In genomic region chr10:97648557-97649404, GRCh38 we compare ENCODE assay signal across 9 cellular contexts. TPM values are rescaled to one million over a fixed set of nuclear protein-coding genes. Genes with fewer than 3 reads are reported as not detected.
A peak's percentile ranks its signal among the peaks of the same experiment; 100 is the strongest.
DNase-seq lines count a peak whose midpoint lies in the region; ATAC-seq, FAIRE-seq and TF ChIP-seq lines count a peak whose summit lies in the region.
"Had no signal": no experiment of that assay in that cellular context is flagged by ENCODE, and none has a peak within 500 bp of the region (broad histone marks: within the 10 kb centered on the region; RNA-seq: fewer than 3 reads in every experiment).

No MANE protein-coding gene starts in this region.

- H3K4me1 ChIP-seq in HepG2 (ENCODE audit: insufficient read depth, low read length) (peaks cover 16% of the 10 kb centered on the region; the same call in 1 of the 2 replicates), thoracic aorta (ENCODE audit: control insufficient read depth in 1 of 2, low read depth in 2 of 2) (peaks cover 10 to 30% of the 10 kb centered on the region in 2 donors)

- DNase-seq in stimulated activated CD4-positive, alpha-beta T cell treated with anti-CD3 and anti-CD28 coated beads, Interleukin-12 subunit alpha, Interleukin-12 subunit beta, amount 100 ng/mL, for 48 hours (ENCODE audit: low read depth in 2 of 3, low spot score in 1 of 3) = peak; percentile 16 to 25 (median 24)
- no peak for DNase-seq in stimulated activated CD4-positive, alpha-beta T cell treated with anti-CD3 and anti-CD28 coated beads, Interleukin-12 subunit alpha, Interleukin-12 subunit beta, amount 100 ng/mL, for 4 hours
- no peak for DNase-seq in chondrocyte (ENCODE audit: low spot score)
- peak; percentile 68 for DNase-seq in HepG2 (ENCODE audit: low spot score)
- no peak for DNase-seq in thoracic aorta (ENCODE audit: low spot score)
- DNase-seq in DMS153 treated with DMSO at 0.1 percent for 48 hours (lab: John Stamatoyannopoulos, UW; ENCODE audit: unreplicated experiment) = no peak

- TF ChIP-seq RAD21 in HepG2 (CRISPR knock-in tag; IDR thresholded peaks at IDR 0.05) = no peak

- ATAC-seq in HG03095 (IDR thresholded peaks at IDR 0.05; ENCODE audit: unreplicated experiment) (peak; percentile 88), SK-N-SH treated with all-trans-retinoic acid at 6 μM for 48 hours (peak; percentile 92), HepG2 (no peak; the same call in 2 of the 3 replicates), thoracic aorta (ENCODE audit: insufficient number of reproducible peaks, low FRiP score, low read depth) (peak; percentile 68)

- in situ Hi-C loops in HepG2 (cut with HindIII; ENCODE audit: extremely low pct_ligation_motif_present, low pct_unique_long_range_greater_than_20kb) = no loop called here

- peaks cover 41% of the 10 kb centered on the region for H3K4me1 Mint-ChIP-seq in chondrocyte (ENCODE audit: low read depth)

- H3K27ac Mint-ChIP-seq in chondrocyte (ENCODE audit: unreplicated experiment) = peak overlapping the region; percentile 93

- CTCF ChIA-PET in HepG2 (lab: Yijun Ruan, JAX; ENCODE audit: low intra/inter-chr PET ratio, low total read pairs) = no interaction called here

- H3K27ac ChIP-seq in HepG2 (ENCODE audit: extremely low read length, insufficient read depth, low read length) (no peak overlapping the region), thoracic aorta (peak overlapping the region in 1 of 2 donors; percentile 60)

- H3K79me2 ChIP-seq in HepG2 (ENCODE audit: insufficient read depth, low read length) = peaks cover 5% of the 10 kb centered on the region

- intact Hi-C loops in HepG2 (cut with micrococcal nuclease; ENCODE audit: unreplicated experiment) = no loop called here

- TF ChIP-seq EP300 in HepG2 (IDR thresholded peaks at IDR 0.05; ENCODE audit: low read depth in 2 of 2, low read length in 2 of 2) (no peak), HepG2 (CRISPR knock-in tag; IDR thresholded peaks at IDR 0.05; ENCODE audit: borderline replicate concordance) (no peak)

- H3K9me3 Mint-ChIP-seq in chondrocyte (ENCODE audit: low read depth) = no peaks in the 10 kb centered on the region

- TF ChIP-seq CTCF in chondrocyte (IDR thresholded peaks at IDR 0.05) (no peak), HepG2 (CRISPR knock-in tag; IDR thresholded peaks at IDR 0.05) (no peak), thoracic aorta (IDR thresholded peaks at IDR 0.05) (no peak)

- H3K9me3 ChIP-seq in HepG2 (ENCODE audit: low read length) (no peaks in the 10 kb centered on the region), thoracic aorta (no peaks in the 10 kb centered on the region)

- H3K27me3 Mint-ChIP-seq in chondrocyte (ENCODE audit: low read depth) = no peaks in the 10 kb centered on the region

- no peak overlapping the region for H3K4me2 ChIP-seq in HepG2 (ENCODE audit: low read depth, low read length)

- peaks cover 13% of the 10 kb centered on the region for H3K36me3 Mint-ChIP-seq in chondrocyte (ENCODE audit: low read depth)

- POLR2A ChIA-PET in HepG2 (lab: Yijun Ruan, JAX) = interaction anchor here (1.6 kb wide), 1 partner anchor 9 kb away, joined by 8 read pairs; the partner anchor contains the start of gene PI4K2A

- TF ChIP-seq POLR2A in HepG2 (IDR thresholded peaks at IDR 0.05; ENCODE audit: insufficient read depth in 1 of 2, low read depth in 2 of 2, low read length in 2 of 2) = no peak

- no peaks in the 10 kb centered on the region for H4K20me1 ChIP-seq in HepG2 (ENCODE audit: insufficient read depth, low read length)

- WGBS in HepG2 (ENCODE audit: low lambda C conversion rate) = 91% methylated on average over 5 of the region's 5 CpGs

- H3K36me3 ChIP-seq in HepG2 (replicated peaks in 1 of 2; ENCODE audit: control insufficient read depth in 1 of 2, insufficient read depth in 2 of 2, low read length in 2 of 2) = peaks cover 18 to 38% of the 10 kb centered on the region in 2 experiments
- peaks cover 20% of the 10 kb centered on the region for H3K36me3 ChIP-seq in thoracic aorta

- no peak overlapping the region for H3K9ac ChIP-seq in HepG2 (ENCODE audit: insufficient read depth, low read depth, low read length)

- no peak for FAIRE-seq in HepG2 (lab: Jason Lieb, UNC)

- H3K4me3 ChIP-seq in HepG2 (replicated peaks in 1 of 3; ENCODE audit: insufficient read depth in 1 of 3, low read depth in 2 of 3, low read length in 3 of 3) (no peak overlapping the region), thoracic aorta (no peak overlapping the region)

- no peak overlapping the region for H2AFZ ChIP-seq in HepG2 (ENCODE audit: low read length)

- H3K27me3 ChIP-seq in HepG2 (ENCODE audit: control insufficient read depth in 1 of 2, insufficient read depth in 2 of 2, low read length in 2 of 2) = no peaks in the 10 kb centered on the region
- no peaks in the 10 kb centered on the region for H3K27me3 ChIP-seq in thoracic aorta (replicated peaks; ENCODE audit: insufficient read depth)

- no TSS peak for BruUV-seq in HepG2 (replicated peaks; lab: Mats Ljungman, UMichigan)

- peak overlapping the region; percentile 1 for H3K4me3 Mint-ChIP-seq in chondrocyte (ENCODE audit: unreplicated experiment)

RNA-seq across cellular contexts. Expression of gene PI4K2A, which starts 8.3 kb away (rescaled TPM):
- 20.1 to 20.9 TPM (median 20.1 TPM) in 3 replicates for total RNA-seq in chondrocyte
- 14.3 and 16.6 TPM in 2 replicates for total RNA-seq in HepG2 (2016; rRNA removed; fragmentation: Illumina TruSeq; extraction: Trizol)
- total RNA-seq in HepG2 (2016; cell fraction: cytosol; rRNA removed; fragmentation: Illumina TruSeq; extraction: Trizol; ENCODE audit: low read depth) = 1.1 and 1.5 TPM in 2 replicates
- 14.4 and 15.3 TPM in 2 replicates for total RNA-seq in HepG2 (2016; cell fraction: insoluble cytoplasmic fraction; rRNA removed; fragmentation: Illumina TruSeq; extraction: Trizol)
- 5.3 and 5.4 TPM in 2 replicates for total RNA-seq in HepG2 (2016; cell fraction: membrane; rRNA removed; fragmentation: Illumina TruSeq; extraction: Trizol)
- 7.8 and 8.3 TPM in 2 replicates for total RNA-seq in HepG2 (2016; cell fraction: nucleus; rRNA removed; fragmentation: Illumina TruSeq; extraction: Trizol)
- 10.9 and 12.3 TPM in 2 replicates for polyA plus RNA-seq in HepG2 (2011; rRNA removed)
- polyA plus RNA-seq in HepG2 (2011; cell fraction: cytosol; rRNA removed) = 11.1 and 12.6 TPM in 2 replicates
- 7.2 and 8.1 TPM in 2 replicates for polyA plus RNA-seq in HepG2 (2011; cell fraction: nucleus; rRNA removed)
- polyA plus RNA-seq in HepG2 (2012) = 8.1 and 9.8 TPM in 2 replicates
- polyA plus RNA-seq in HepG2 (2016; cell fraction: cytosol; fragmentation: Illumina TruSeq; extraction: Trizol; ENCODE audit: low read depth) = 1.2 and 1.5 TPM in 2 replicates
- polyA plus RNA-seq in HepG2 (2016; cell fraction: insoluble cytoplasmic fraction; fragmentation: Illumina TruSeq; extraction: Trizol; ENCODE audit: low read depth) = 16.4 and 17.1 TPM in 2 replicates
- polyA plus RNA-seq in HepG2 (2016; cell fraction: membrane; fragmentation: Illumina TruSeq; extraction: Trizol; ENCODE audit: low read depth) = 3.5 and 4.3 TPM in 2 replicates
- 11.0 and 12.8 TPM in 2 replicates for polyA plus RNA-seq in HepG2 (2016; cell fraction: nucleus; fragmentation: Illumina TruSeq; extraction: Trizol; ENCODE audit: insufficient read depth, low read depth)
- polyA minus RNA-seq in HepG2 (2011; rRNA and poly(A)+ RNA removed; ENCODE audit: low replicate concordance) = 14.5 and 22.6 TPM in 2 replicates
- 5.7 and 6.0 TPM in 2 replicates for polyA minus RNA-seq in HepG2 (2011; cell fraction: cytosol; rRNA and poly(A)+ RNA removed)
- polyA minus RNA-seq in HepG2 (2011; cell fraction: nucleus; rRNA and poly(A)+ RNA removed) = 5.5 and 5.7 TPM in 2 replicates
- total RNA-seq in thoracic aorta = 10 to 100 TPM; 18.0 to 22.9 TPM

RNA-seq across cellular contexts. Expression of gene MORN4, which starts 15.5 kb away (rescaled TPM):
- total RNA-seq in chondrocyte = 11.3 to 13.7 TPM (median 11.8 TPM) in 3 replicates
- 3.4 and 4.2 TPM in 2 replicates for total RNA-seq in HepG2 (2016; rRNA removed; fragmentation: Illumina TruSeq; extraction: Trizol)
- total RNA-seq in HepG2 (2016; cell fraction: cytosol; rRNA removed; fragmentation: Illumina TruSeq; extraction: Trizol; ENCODE audit: low read depth) = 3.2 and 5.3 TPM in 2 replicates
- total RNA-seq in HepG2 (2016; cell fraction: insoluble cytoplasmic fraction; rRNA removed; fragmentation: Illumina TruSeq; extraction: Trizol) = 4.6 and 5.2 TPM in 2 replicates
- 6.1 and 6.3 TPM in 2 replicates for total RNA-seq in HepG2 (2016; cell fraction: membrane; rRNA removed; fragmentation: Illumina TruSeq; extraction: Trizol)
- 1.6 and 3.0 TPM in 2 replicates for total RNA-seq in HepG2 (2016; cell fraction: nucleus; rRNA removed; fragmentation: Illumina TruSeq; extraction: Trizol)
- 9.1 and 10.8 TPM in 2 replicates for polyA plus RNA-seq in HepG2 (2011; rRNA removed)
- 7.3 and 11.8 TPM in 2 replicates for polyA plus RNA-seq in HepG2 (2011; cell fraction: cytosol; rRNA removed)
- polyA plus RNA-seq in HepG2 (2011; cell fraction: nucleus; rRNA removed) = 4.4 and 5.7 TPM in 2 replicates
- 7.4 and 10.4 TPM in 2 replicates for polyA plus RNA-seq in HepG2 (2012)
- polyA plus RNA-seq in HepG2 (2016; cell fraction: cytosol; fragmentation: Illumina TruSeq; extraction: Trizol; ENCODE audit: low read depth) = 7.7 and 8.5 TPM in 2 replicates
- 9.6 and 10.3 TPM in 2 replicates for polyA plus RNA-seq in HepG2 (2016; cell fraction: insoluble cytoplasmic fraction; fragmentation: Illumina TruSeq; extraction: Trizol; ENCODE audit: low read depth)
- 9.0 and 9.4 TPM in 2 replicates for polyA plus RNA-seq in HepG2 (2016; cell fraction: membrane; fragmentation: Illumina TruSeq; extraction: Trizol; ENCODE audit: low read depth)
- 7.8 and 8.8 TPM in 2 replicates for polyA plus RNA-seq in HepG2 (2016; cell fraction: nucleus; fragmentation: Illumina TruSeq; extraction: Trizol; ENCODE audit: insufficient read depth, low read depth)
- 2.2 and 3.4 TPM in 2 replicates for polyA minus RNA-seq in HepG2 (2011; rRNA and poly(A)+ RNA removed; ENCODE audit: low replicate concordance)
- polyA minus RNA-seq in HepG2 (2011; cell fraction: cytosol; rRNA and poly(A)+ RNA removed) = 1.2 and 2.5 TPM in 2 replicates
- 2.9 and 3.7 TPM in 2 replicates for polyA minus RNA-seq in HepG2 (2011; cell fraction: nucleus; rRNA and poly(A)+ RNA removed)
- total RNA-seq in thoracic aorta = 1 to 10 TPM; 3.5 to 6.6 TPM
- total RNA-seq: mononuclear cell had no signal

RNA-seq across cellular contexts. Expression of gene AVPI1, which starts 38.3 kb away (rescaled TPM):
- total RNA-seq in chondrocyte (5.1 to 7.7 TPM (median 6.5 TPM) in 3 replicates), HepG2 (2016; rRNA removed; fragmentation: Illumina TruSeq; extraction: Trizol) (39.8 and 47.6 TPM in 2 replicates), thoracic aorta (10 to 100 TPM in 1 of 2 donors, 1 to 10 TPM in 1; 9.5 to 25.6 TPM)
- total RNA-seq in HepG2 (2016; cell fraction: cytosol; rRNA removed; fragmentation: Illumina TruSeq; extraction: Trizol; ENCODE audit: low read depth) = 17.3 and 23.9 TPM in 2 replicates
- 40.9 and 48.9 TPM in 2 replicates for total RNA-seq in HepG2 (2016; cell fraction: insoluble cytoplasmic fraction; rRNA removed; fragmentation: Illumina TruSeq; extraction: Trizol)
- total RNA-seq in HepG2 (2016; cell fraction: membrane; rRNA removed; fragmentation: Illumina TruSeq; extraction: Trizol) = 32.7 and 40.7 TPM in 2 replicates
- 19.1 and 24.2 TPM in 2 replicates for total RNA-seq in HepG2 (2016; cell fraction: nucleus; rRNA removed; fragmentation: Illumina TruSeq; extraction: Trizol)
- polyA plus RNA-seq in HepG2 (2011; rRNA removed) = 60.6 and 61.2 TPM in 2 replicates
- 46.9 and 72.0 TPM in 2 replicates for polyA plus RNA-seq in HepG2 (2011; cell fraction: cytosol; rRNA removed)
- 30.9 and 32.2 TPM in 2 replicates for polyA plus RNA-seq in HepG2 (2011; cell fraction: nucleus; rRNA removed)
- polyA plus RNA-seq in HepG2 (2012) = 17.8 and 27.6 TPM in 2 replicates
- polyA plus RNA-seq in HepG2 (2016; cell fraction: cytosol; fragmentation: Illumina TruSeq; extraction: Trizol; ENCODE audit: low read depth) = 15.1 and 21.8 TPM in 2 replicates
- 52.4 and 52.8 TPM in 2 replicates for polyA plus RNA-seq in HepG2 (2016; cell fraction: insoluble cytoplasmic fraction; fragmentation: Illumina TruSeq; extraction: Trizol; ENCODE audit: low read depth)
- polyA plus RNA-seq in HepG2 (2016; cell fraction: membrane; fragmentation: Illumina TruSeq; extraction: Trizol; ENCODE audit: low read depth) = 23.9 and 32.8 TPM in 2 replicates
- polyA plus RNA-seq in HepG2 (2016; cell fraction: nucleus; fragmentation: Illumina TruSeq; extraction: Trizol; ENCODE audit: insufficient read depth, low read depth) = 25.4 and 28.6 TPM in 2 replicates
- polyA minus RNA-seq in HepG2 (2011; rRNA and poly(A)+ RNA removed; ENCODE audit: low replicate concordance) = 68.6 and 143 TPM in 2 replicates
- 32.1 and 32.4 TPM in 2 replicates for polyA minus RNA-seq in HepG2 (2011; cell fraction: cytosol; rRNA and poly(A)+ RNA removed)
- polyA minus RNA-seq in HepG2 (2011; cell fraction: nucleus; rRNA and poly(A)+ RNA removed) = 21.8 and 28.6 TPM in 2 replicates

RNA-seq across cellular contexts. Expression of gene C10orf62, which starts 59.3 kb away (rescaled TPM):
- total RNA-seq in chondrocyte = not detected in 3 replicates
- 0.28 and 1.6 TPM in 2 replicates for total RNA-seq in HepG2 (2016; rRNA removed; fragmentation: Illumina TruSeq; extraction: Trizol)
- not detected in 2 replicates for total RNA-seq in HepG2 (2016; cell fraction: cytosol; rRNA removed; fragmentation: Illumina TruSeq; extraction: Trizol; ENCODE audit: low read depth)
- total RNA-seq in HepG2 (2016; cell fraction: insoluble cytoplasmic fraction; rRNA removed; fragmentation: Illumina TruSeq; extraction: Trizol) = 0.42 and 1.9 TPM in 2 replicates
- 0.15 TPM in 1 of 2 replicates, not detected in the other for total RNA-seq in HepG2 (2016; cell fraction: membrane; rRNA removed; fragmentation: Illumina TruSeq; extraction: Trizol)
- total RNA-seq in HepG2 (2016; cell fraction: nucleus; rRNA removed; fragmentation: Illumina TruSeq; extraction: Trizol) = 3.1 and 3.7 TPM in 2 replicates
- polyA plus RNA-seq in HepG2 (2011; rRNA removed) = 0.61 and 0.74 TPM in 2 replicates
- polyA plus RNA-seq in HepG2 (2011; cell fraction: cytosol; rRNA removed) = 0.08 and 0.21 TPM in 2 replicates
- polyA plus RNA-seq in HepG2 (2011; cell fraction: nucleus; rRNA removed) = 2.6 and 3.1 TPM in 2 replicates
- 0.21 and 0.27 TPM in 2 replicates for polyA plus RNA-seq in HepG2 (2012)
- 0.22 TPM in 1 of 2 replicates, not detected in the other for polyA plus RNA-seq in HepG2 (2016; cell fraction: cytosol; fragmentation: Illumina TruSeq; extraction: Trizol; ENCODE audit: low read depth)
- polyA plus RNA-seq in HepG2 (2016; cell fraction: insoluble cytoplasmic fraction; fragmentation: Illumina TruSeq; extraction: Trizol; ENCODE audit: low read depth) = 0.27 and 0.39 TPM in 2 replicates
- polyA plus RNA-seq in HepG2 (2016; cell fraction: membrane; fragmentation: Illumina TruSeq; extraction: Trizol; ENCODE audit: low read depth) = not detected in 2 replicates
- polyA plus RNA-seq in HepG2 (2016; cell fraction: nucleus; fragmentation: Illumina TruSeq; extraction: Trizol; ENCODE audit: insufficient read depth, low read depth) = 1.4 and 1.5 TPM in 2 replicates
- 1.6 and 3.3 TPM in 2 replicates for polyA minus RNA-seq in HepG2 (2011; rRNA and poly(A)+ RNA removed; ENCODE audit: low replicate concordance)
- polyA minus RNA-seq in HepG2 (2011; cell fraction: cytosol; rRNA and poly(A)+ RNA removed) = not detected in 2 replicates
- 5.2 and 5.8 TPM in 2 replicates for polyA minus RNA-seq in HepG2 (2011; cell fraction: nucleus; rRNA and poly(A)+ RNA removed)
- total RNA-seq in thoracic aorta = 1 to 10 TPM in 1 of 2 donors, not detected in 1; 1.2 TPM
- total RNA-seq: mononuclear cell had no signal

Comparison
In these comparisons a context has a peak if more than half of its experiments do, and no peak if none do; other contexts are left out.
1. DNase-seq: peak in stimulated activated CD4-positive, alpha-beta T cell treated with anti-CD3 and anti-CD28 coated beads, Interleukin-12 subunit alpha, Interleukin-12 subunit beta, amount 100 ng/mL, for 48 hours (3 of 3) and HepG2 (single experiment); none in stimulated activated CD4-positive, alpha-beta T cell treated with anti-CD3 and anti-CD28 coated beads, Interleukin-12 subunit alpha, Interleukin-12 subunit beta, amount 100 ng/mL, for 4 hours (single experiment), chondrocyte (single experiment), thoracic aorta (single experiment) and DMS153 treated with DMSO at 0.1 percent for 48 hours (single experiment).